8 cellular contexts compared by ENCODE assay signal in genomic region chr13:44437356-44438233, GRCh38.
DNase-seq lines count a peak whose midpoint lies in the region; ATAC-seq, FAIRE-seq and TF ChIP-seq lines count a peak whose summit lies in the region.

No MANE protein-coding gene starts in this region.

- H3K27me3 ChIP-seq in body of pancreas (no peaks in the 10 kb centered on the region), keratinocyte (ENCODE audit: control insufficient read depth, extremely low read depth, insufficient read depth, low read length) (no peaks in the 10 kb centered on the region), subcutaneous abdominal adipose tissue (ENCODE audit: control insufficient read depth in 5 of 5, insufficient read depth in 4 of 5, low read length in 5 of 5) (no peaks in the 10 kb centered on the region)

- H3K9me3 ChIP-seq in body of pancreas (no peaks in the 10 kb centered on the region), keratinocyte (ENCODE audit: control insufficient read depth, low read depth, low read length) (no peaks in the 10 kb centered on the region), subcutaneous abdominal adipose tissue (ENCODE audit: control insufficient read depth in 5 of 5, low read length in 5 of 5) (no peaks in the 10 kb centered on the region)

- intact Hi-C loops in body of pancreas (cut with DNase I) = no loop called here

- in situ Hi-C loops in ACHN (cut with HindIII; ENCODE audit: low pct_ligation_motif_present, low pct_unique_long_range_greater_than_20kb, low sequenced_read_pairs) = no loop called here

- H3K79me2 ChIP-seq in keratinocyte (ENCODE audit: control insufficient read depth, insufficient read depth, low read length) = peaks cover 22% of the 10 kb centered on the region

- H3K36me3 ChIP-seq in body of pancreas (replicated peaks in 1 of 2; ENCODE audit: insufficient read depth in 1 of 2, low read depth in 2 of 2) = no peaks in the 10 kb centered on the region
- peaks cover 5 to 21% of the 10 kb centered on the region in 2 experiments for H3K36me3 ChIP-seq in keratinocyte (ENCODE audit: control insufficient read depth in 2 of 2, extremely low read depth in 1 of 2, insufficient read depth in 2 of 2, low read length in 2 of 2)
- H3K36me3 ChIP-seq in subcutaneous abdominal adipose tissue (ENCODE audit: control insufficient read depth in 5 of 5, insufficient read depth in 5 of 5, low read length in 5 of 5) = peaks cover 5 to 16% (median 14%) of the 10 kb centered on the region in 5 donors

- dilution Hi-C loops in keratinocyte (cut with MboI; ENCODE audit: extremely low pct_ligation_motif_present, low sequenced_read_pairs) = loop anchor here (25.0 kb wide), 1 partner anchor 400 kb away; no protein-coding TSS in a partner anchor

- 1 to 2% methylated on average over 5 of the region's 5 CpGs for WGBS in body of pancreas, 2 donors

- H2AFZ ChIP-seq in keratinocyte (ENCODE audit: control insufficient read depth, low read length) = no peak overlapping the region

- H3K4me3 ChIP-seq in body of pancreas (peak overlapping the region; percentile 42 to 44), keratinocyte (ENCODE audit: control insufficient read depth in 2 of 3, extremely low read depth in 1 of 3, insufficient read depth in 2 of 3, low read depth in 1 of 3, low read length in 3 of 3) (peak overlapping the region; percentile 56 to 76 (median 66)), subcutaneous abdominal adipose tissue (ENCODE audit: low read depth in 1 of 5, low read length in 5 of 5) (peak overlapping the region; percentile 68 to 92 (median 73))

- DNase-seq in ACHN = peak; percentile 68
- peak; percentile 44 for DNase-seq in NCI-H446 treated with DMSO at 0.1 percent for 48 hours (lab: John Stamatoyannopoulos, UW)
- no peak for DNase-seq in body of pancreas
- DNase-seq in keratinocyte (ENCODE audit: low read depth, low spot score) = no peak

- H3K4me1 ChIP-seq in body of pancreas = peaks cover 19% of the 10 kb centered on the region
- H3K4me1 ChIP-seq in keratinocyte (ENCODE audit: control insufficient read depth, extremely low read depth, insufficient read depth, low read length) = peaks cover 14% of the 10 kb centered on the region
- peaks cover 5 to 40% (median 32%) of the 10 kb centered on the region in 5 donors for H3K4me1 ChIP-seq in subcutaneous abdominal adipose tissue (ENCODE audit: control insufficient read depth in 5 of 5, insufficient read depth in 5 of 5, low read length in 5 of 5)

- ATAC-seq in body of pancreas (no peak), HG02970 (IDR thresholded peaks at IDR 0.05; ENCODE audit: low FRiP score, unreplicated experiment) (no peak), GM18907 (IDR thresholded peaks at IDR 0.05; ENCODE audit: unreplicated experiment) (no peak)

- no peaks in the 10 kb centered on the region for H3K9me1 ChIP-seq in keratinocyte (ENCODE audit: control insufficient read depth, extremely low read depth, insufficient read depth, low read length)

- TF ChIP-seq POLR2A in body of pancreas (IDR thresholded peaks at IDR 0.05) = no peak

- peak overlapping the region; percentile 76 for H3K4me2 ChIP-seq in keratinocyte (ENCODE audit: control insufficient read depth, extremely low read depth, insufficient read depth, low read depth, low read length)

- H3K9ac ChIP-seq in keratinocyte (ENCODE audit: control insufficient read depth, extremely low read depth, insufficient read depth, low read length) (peak overlapping the region; percentile 73), subcutaneous abdominal adipose tissue (ENCODE audit: low read length in 5 of 5) (peak overlapping the region in 4 of 5 donors; percentile 4 to 73 (median 68))

- TF ChIP-seq CTCF in GM12873 (IDR thresholded peaks at IDR 0.05; ENCODE audit: insufficient read depth, low read depth, low read length, missing control alignments) (peak; percentile 33), body of pancreas (IDR thresholded peaks at IDR 0.05) (peak; percentile 10 to 74 (median 64)), keratinocyte (optimal IDR thresholded peaks at IDR 0.05 in 1 of 3, IDR thresholded peaks at IDR 0.05 in 1 of 3, conservative IDR thresholded peaks at IDR 0.05 in 1 of 3; ENCODE audit: extremely low read depth in 1 of 3, insufficient read depth in 2 of 3, low read length in 3 of 3) (peak in 1 of 3 experiments; percentile 20)

- H4K20me1 ChIP-seq in keratinocyte (ENCODE audit: control insufficient read depth, extremely low read depth, insufficient read depth, low read length) = peaks cover 2% of the 10 kb centered on the region

- FAIRE-seq in keratinocyte (lab: Jason Lieb, UNC) = no peak

- H3K27ac ChIP-seq in body of pancreas = peak overlapping the region; percentile 71 to 98 (median 94)
- H3K27ac ChIP-seq in keratinocyte (ENCODE audit: control insufficient read depth, insufficient read depth, low read length) = peak overlapping the region; percentile 69
- H3K27ac ChIP-seq in subcutaneous abdominal adipose tissue (ENCODE audit: low read depth, low read length) = peak overlapping the region; percentile 79

Comparison
In these comparisons a context has a peak if more than half of its experiments do, and no peak if none do; other contexts are left out.
1. DNase-seq: peak in ACHN (single experiment) and NCI-H446 treated with DMSO at 0.1 percent for 48 hours (single experiment); none in body of pancreas (0 of 4) and keratinocyte (single experiment).
2. Peak in every context shown above with its lines, with median percentiles within 50 percentile points of each other: H3K27ac ChIP-seq and H3K4me3 ChIP-seq.